ENCODE assay signal across 8 cellular contexts in genomic region chr4:158253350-158253980, GRCh38. TPM values are rescaled to one million over a fixed set of nuclear protein-coding genes. Genes with fewer than 3 reads are reported as not detected.
DNase-seq lines count a peak whose midpoint lies in the region; ATAC-seq lines count a peak whose summit lies in the region.

No MANE protein-coding gene starts in this region.

- no peak overlapping the region for H3K4me3 Mint-ChIP-seq in activated naive CD8-positive, alpha-beta T cell treated with anti-CD3 and anti-CD28 coated beads for 36 hours

- no peak overlapping the region for H3K27ac Mint-ChIP-seq in activated naive CD8-positive, alpha-beta T cell treated with anti-CD3 and anti-CD28 coated beads for 36 hours

- no peaks in the 10 kb centered on the region for H3K36me3 Mint-ChIP-seq in activated naive CD8-positive, alpha-beta T cell treated with anti-CD3 and anti-CD28 coated beads for 36 hours

- peaks cover 21% of the 10 kb centered on the region for H3K27me3 Mint-ChIP-seq in activated naive CD8-positive, alpha-beta T cell treated with anti-CD3 and anti-CD28 coated beads for 36 hours

- intact Hi-C loops in head of caudate nucleus (cut with DNase I), result loop anchor here (5.0 to 10.0 kb wide), 2 partner anchors 61 to 259 kb away; no protein-coding TSS in a partner anchor

- peaks cover 10% of the 10 kb centered on the region for H3K4me1 Mint-ChIP-seq in activated naive CD8-positive, alpha-beta T cell treated with anti-CD3 and anti-CD28 coated beads for 36 hours

- peak; percentile 58 for ATAC-seq in GM19468 (IDR thresholded peaks at IDR 0.05; ENCODE audit: extremely low read depth, unreplicated experiment)
- peak; percentile 69 for ATAC-seq in HG03460 (IDR thresholded peaks at IDR 0.05; ENCODE audit: unreplicated experiment)

- H3K9me3 Mint-ChIP-seq in activated naive CD8-positive, alpha-beta T cell treated with anti-CD3 and anti-CD28 coated beads for 36 hours, result no peaks in the 10 kb centered on the region

- in situ Hi-C loops in G401 (cut with HindIII; ENCODE audit: low sequenced_read_pairs), result no loop called here

- DNase-seq in G401 (ENCODE audit: low spot score) (peak; percentile 73), NCI-H82 (lab: John Stamatoyannopoulos, UW) (peak; percentile 67), head of caudate nucleus (peak in 38 of 42 donors; percentile 18 to 92 (median 70)), pulmonary artery endothelial cell (ENCODE audit: low read depth, low spot score) (peak; percentile 11), 8988T (no peak)
- peak; percentile 18 for DNase-seq in activated naive CD8-positive, alpha-beta T cell treated with anti-CD3 and anti-CD28 coated beads for 36 hours

RNA-seq across cellular contexts. Expression of gene TMEM144, which starts 43.2 kb away (rescaled TPM):
- total RNA-seq in G401 (2014; rRNA removed; shearing (Covaris generic)), result 4.1 and 9.8 TPM in 2 replicates
- under 1 TPM; 0.16 to 0.25 TPM for total RNA-seq in activated naive CD8-positive, alpha-beta T cell treated with anti-CD3 and anti-CD28 coated beads for 36 hours
- 3.4 and 4.9 TPM in 2 replicates for total RNA-seq in pulmonary artery endothelial cell
